8 cellular contexts compared by ENCODE assay signal in genomic region chr9:123267481-123268239, GRCh38. TPM values are rescaled to one million over a fixed set of nuclear protein-coding genes. Genes with fewer than 3 reads are reported as not detected.
DNase-seq lines count a peak whose midpoint lies in the region; ATAC-seq and TF ChIP-seq lines count a peak whose summit lies in the region.

No MANE protein-coding gene starts in this region.

- H3K4me3 ChIP-seq in DOHH2 (ENCODE audit: low read length) (peak overlapping the region; percentile 88), esophagus (ENCODE audit: low read depth in 1 of 2, low read length in 2 of 2) (peak overlapping the region; percentile 95)

- intact Hi-C loops in activated CD4-positive, alpha-beta T cell treated with anti-CD3 and anti-CD28 coated beads, Interleukin-2, amount 10 ng/mL, durations not matched to agents 24 days and 14 days (cut with micrococcal nuclease) = loop anchor here (1.0 to 5.0 kb wide), 4 partner anchors 35 to 362 kb away; partner anchors contain the start of gene RC3H2

- peak; percentile 61 for DNase-seq in activated CD4-positive, alpha-beta T cell treated with anti-CD3 and anti-CD28 coated beads, Interleukin-2, amount 10 ng/mL, durations not matched to agents 24 days and 14 days
- DNase-seq in omental fat pad (ENCODE audit: low spot score) (no peak), GM10248 (ENCODE audit: extremely low spot score) (no peak), T1000 (lab: John Stamatoyannopoulos, UW) (no peak), pons (ENCODE audit: low spot score) (no peak)

- H3K9me3 Mint-ChIP-seq in activated CD4-positive, alpha-beta T cell treated with anti-CD3 and anti-CD28 coated beads, Interleukin-2, amount 10 ng/mL, durations not matched to agents 24 days and 14 days = no peaks in the 10 kb centered on the region

- H3K9me2 ChIP-seq in DOHH2 (replicated peaks; ENCODE audit: control insufficient read depth, low read length) = no peaks in the 10 kb centered on the region

- no peaks in the 10 kb centered on the region for H3K36me3 Mint-ChIP-seq in activated CD4-positive, alpha-beta T cell treated with anti-CD3 and anti-CD28 coated beads, Interleukin-2, amount 10 ng/mL, durations not matched to agents 24 days and 14 days (ENCODE audit: low read depth)

- H3K27me3 Mint-ChIP-seq in activated CD4-positive, alpha-beta T cell treated with anti-CD3 and anti-CD28 coated beads, Interleukin-2, amount 10 ng/mL, durations not matched to agents 24 days and 14 days = peaks cover 13% of the 10 kb centered on the region

- H3K4me1 Mint-ChIP-seq in activated CD4-positive, alpha-beta T cell treated with anti-CD3 and anti-CD28 coated beads, Interleukin-2, amount 10 ng/mL, durations not matched to agents 24 days and 14 days = peaks cover 29% of the 10 kb centered on the region

- TF ChIP-seq CTCF in DOHH2 (IDR thresholded peaks at IDR 0.05; ENCODE audit: low read depth, low read length, poor library complexity, severe bottlenecking) (no peak), omental fat pad (IDR thresholded peaks at IDR 0.05) (no peak), GM10248 (IDR thresholded peaks at IDR 0.05; ENCODE audit: control extremely low read depth, extremely low read depth, low read depth, missing control alignments) (no peak)

- WGBS in esophagus, 2 donors = 4% methylated on average over 41 to 43 of the region's 43 CpGs

- H3K4me3 Mint-ChIP-seq in activated CD4-positive, alpha-beta T cell treated with anti-CD3 and anti-CD28 coated beads, Interleukin-2, amount 10 ng/mL, durations not matched to agents 24 days and 14 days = peak overlapping the region; percentile 71

- H3F3A ChIP-seq in DOHH2 (ENCODE audit: control insufficient read depth, insufficient read depth) = no peaks in the 10 kb centered on the region

- no peaks in the 10 kb centered on the region for H3K27me3 ChIP-seq in DOHH2 (ENCODE audit: control insufficient read depth, low read length)
- no peaks in the 10 kb centered on the region for H3K27me3 ChIP-seq in esophagus (ENCODE audit: control insufficient read depth in 1 of 2, insufficient read depth in 2 of 2, low read length in 2 of 2)

- ATAC-seq in HG02870 (IDR thresholded peaks at IDR 0.05; ENCODE audit: unreplicated experiment) = peak; percentile 1
- ATAC-seq in omental fat pad (ENCODE audit: low FRiP score) = peak; percentile 15

- H3K4me1 ChIP-seq in DOHH2 (ENCODE audit: control insufficient read depth, low read length) (peaks cover 61% of the 10 kb centered on the region), esophagus (ENCODE audit: control insufficient read depth in 2 of 2, insufficient read depth in 2 of 2, low read length in 1 of 2) (peaks cover 0 to 11% of the 10 kb centered on the region in 2 donors)

- POLR2A ChIA-PET in GM10248 (lab: Yijun Ruan, JAX) = interaction anchor here (0.5 kb wide), 1 partner anchor 313 kb away, joined by 3 read pairs; no protein-coding TSS in a partner anchor

- H3K27ac ChIP-seq in DOHH2 (ENCODE audit: low read depth, low read length) (peak overlapping the region; percentile 66), esophagus (ENCODE audit: low read depth in 2 of 2, low read length in 1 of 2) (peak overlapping the region; percentile 81 to 89)

- peaks cover 32% of the 10 kb centered on the region for H4K20me1 ChIP-seq in DOHH2 (ENCODE audit: control insufficient read depth, insufficient read depth, low read depth, low read length)

- H3K27ac Mint-ChIP-seq in activated CD4-positive, alpha-beta T cell treated with anti-CD3 and anti-CD28 coated beads, Interleukin-2, amount 10 ng/mL, durations not matched to agents 24 days and 14 days = peak overlapping the region; percentile 50

- no peaks in the 10 kb centered on the region for H3K9me3 ChIP-seq in DOHH2 (ENCODE audit: control insufficient read depth, insufficient read depth, low read length)
- no peaks in the 10 kb centered on the region for H3K9me3 ChIP-seq in esophagus (ENCODE audit: control insufficient read depth in 2 of 2, insufficient read depth in 1 of 2, low read depth in 1 of 2, low read length in 1 of 2)

- H3K36me3 ChIP-seq in DOHH2 (ENCODE audit: control insufficient read depth, low read length) (peaks cover 39% of the 10 kb centered on the region), esophagus (ENCODE audit: control insufficient read depth in 2 of 2, insufficient read depth in 2 of 2, low read length in 1 of 2) (no peaks in the 10 kb centered on the region)

- peak overlapping the region; percentile 73 for H3K4me2 ChIP-seq in DOHH2 (ENCODE audit: low read length)

- H3K79me2 ChIP-seq in DOHH2 (ENCODE audit: control insufficient read depth, low read length) = peaks cover 62% of the 10 kb centered on the region

- CTCF ChIA-PET in GM10248 (lab: Yijun Ruan, JAX) = no interaction called here

RNA-seq across cellular contexts. Expression of gene STRBP, which starts 0.7 kb away (rescaled TPM):
- 25.1 and 25.8 TPM in 2 replicates for total RNA-seq in activated CD4-positive, alpha-beta T cell treated with anti-CD3 and anti-CD28 coated beads, Interleukin-2, amount 10 ng/mL, durations not matched to agents 24 days and 14 days
- 10 to 100 TPM; 16.9 to 26.9 TPM for polyA plus RNA-seq in esophagus
- 1 to 10 TPM; 6.0 to 9.3 (median 8.1) TPM for total RNA-seq in omental fat pad
